Comparison of ENCODE assay signal across 18 cellular contexts in the genomic region with DNA sequence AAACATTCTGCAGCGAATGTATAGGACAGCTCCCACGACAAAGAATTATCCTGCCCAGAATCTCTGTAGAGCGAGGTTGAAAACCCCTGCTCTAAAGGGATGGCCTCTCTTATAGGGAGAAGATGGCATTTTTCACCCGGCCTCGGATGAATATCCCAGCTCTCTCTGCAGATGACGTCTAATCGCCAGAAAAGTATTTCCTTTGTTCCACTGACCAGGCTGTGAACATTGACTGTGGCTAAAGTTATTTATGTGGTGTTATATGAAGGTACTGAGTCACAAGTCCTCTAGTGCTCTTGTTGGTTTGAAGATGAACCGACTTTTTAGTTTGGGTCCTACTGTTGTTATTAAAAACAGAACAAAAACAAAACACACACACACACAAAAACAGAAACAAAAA. TPM values are rescaled to one million over a fixed set of nuclear protein-coding genes. Genes with fewer than 3 reads are reported as not detected.
DNase-seq lines count a peak whose midpoint lies in the region; ATAC-seq, FAIRE-seq and TF ChIP-seq lines count a peak whose summit lies in the region.
"Had no signal": no experiment of that assay in that cellular context is flagged by ENCODE, and none has a peak within 500 bp of the region (broad histone marks: within the 10 kb centered on the region; RNA-seq: fewer than 3 reads in every experiment).

No MANE protein-coding gene starts in this region.

- H3K36me3 ChIP-seq in testis (ENCODE audit: low read depth, missing control alignments): no peaks in the 10 kb centered on the region
- no peaks in the 10 kb centered on the region for H3K36me3 ChIP-seq in heart right ventricle
- H3K36me3 ChIP-seq: colonic mucosa, ovary had no signal

- H3K4me1 ChIP-seq in testis: no peaks in the 10 kb centered on the region
- peaks cover 0 to 4% (median 0%) of the 10 kb centered on the region in 9 donors for H3K4me1 ChIP-seq in heart right ventricle
- H3K4me1 ChIP-seq: colonic mucosa had no signal

- H3K4me3 Mint-ChIP-seq in activated T-helper 2 cell treated with anti-CD3 and anti-CD28 coated beads, Interferon-gamma antibody, Interleukin-2, Interleukin-4, amounts not matched to agents 10 μg/mL and 5 μg/mL and 100 μg/mL, durations not matched to agents 14 hours and 24 hours and 36 hours (ENCODE audit: low read depth): no peak overlapping the region
- H3K4me3 Mint-ChIP-seq: CD14-positive monocyte, IgD-negative memory B cell had no signal

- no peak for FAIRE-seq in RCC 7860 (lab: Jason Lieb, UNC)

- 64 to 70% methylated on average over 8 of the region's 8 CpGs for WGBS in testis, 2 donors
- 70 to 74% methylated on average over 8 of the region's 8 CpGs for WGBS in heart right ventricle, 2 donors

- no peak for TF ChIP-seq POLR2A in testis (IDR thresholded peaks at IDR 0.05)

- ATAC-seq in heart right ventricle: no peak

- no peak overlapping the region for H3K27ac Mint-ChIP-seq in activated T-helper 2 cell treated with anti-CD3 and anti-CD28 coated beads, Interferon-gamma antibody, Interleukin-2, Interleukin-4, amounts not matched to agents 10 μg/mL and 5 μg/mL and 100 μg/mL, durations not matched to agents 14 hours and 24 hours and 36 hours
- H3K27ac Mint-ChIP-seq: IgD-negative memory B cell had no signal

- H3K27ac ChIP-seq in testis: no peak overlapping the region
- H3K27ac ChIP-seq in heart right ventricle: no peak overlapping the region
- H3K27ac ChIP-seq: colonic mucosa, ovary had no signal

- no peak overlapping the region for H3K4me3 ChIP-seq in skeletal muscle cell (ENCODE audit: low read depth, low read length)
- no peak overlapping the region for H3K4me3 ChIP-seq in testis
- no peak overlapping the region for H3K4me3 ChIP-seq in heart right ventricle
- H3K4me3 ChIP-seq: colonic mucosa, ovary had no signal

- TF ChIP-seq CTCF in testis (IDR thresholded peaks at IDR 0.05) (no peak), heart right ventricle (IDR thresholded peaks at IDR 0.05) (no peak)

- DNase-seq in Daoy (ENCODE audit: low read depth) (peak; percentile 19), RCC 7860 (ENCODE audit: low spot score) (peak; percentile 44), fibroblast of peridontal ligament (ENCODE audit: extremely low read depth) (peak; percentile 69), skeletal muscle cell (ENCODE audit: low read depth) (peak; percentile 74), testis (no peak), heart right ventricle (no peak)
- DNase-seq in activated T-helper 2 cell treated with anti-CD3 and anti-CD28 coated beads, Interferon-gamma antibody, Interleukin-2, Interleukin-4, amounts not matched to agents 10 μg/mL and 5 μg/mL and 100 μg/mL, durations not matched to agents 14 hours and 24 hours and 36 hours (ENCODE audit: low spot score): no peak
- DNase-seq in stimulated activated CD4-positive, alpha-beta T cell treated with anti-CD3 and anti-CD28 coated beads, Interleukin-2, amount 100 ng/mL, for 24 hours: no peak
- DNase-seq: activated CD4-positive, alpha-beta T cell treated with anti-CD3 and anti-CD28 coated beads for 48 hours; anterior cingulate cortex; colonic mucosa; NCI-H1930; NCI-H446; ovary; RPMI8226; stimulated activated CD4-positive, alpha-beta T cell treated with anti-CD3 and anti-CD28 coated beads, Interleukin-4, amount 100 ng/mL, for 24 hours had no signal

- no peaks in the 10 kb centered on the region for H3K27me3 ChIP-seq in testis
- no peaks in the 10 kb centered on the region for H3K27me3 ChIP-seq in heart right ventricle
- H3K27me3 ChIP-seq: colonic mucosa, ovary had no signal

- H3K9me3 ChIP-seq in testis (no peaks in the 10 kb centered on the region), heart right ventricle (no peaks in the 10 kb centered on the region)
- H3K9me3 ChIP-seq: colonic mucosa, ovary had no signal

- H3K27me3 Mint-ChIP-seq in activated T-helper 2 cell treated with anti-CD3 and anti-CD28 coated beads, Interferon-gamma antibody, Interleukin-2, Interleukin-4, amounts not matched to agents 10 μg/mL and 5 μg/mL and 100 μg/mL, durations not matched to agents 14 hours and 24 hours and 36 hours (ENCODE audit: low read depth): peaks cover 6% of the 10 kb centered on the region
- H3K27me3 Mint-ChIP-seq: IgD-negative memory B cell had no signal

- H3K36me3 Mint-ChIP-seq in activated T-helper 2 cell treated with anti-CD3 and anti-CD28 coated beads, Interferon-gamma antibody, Interleukin-2, Interleukin-4, amounts not matched to agents 10 μg/mL and 5 μg/mL and 100 μg/mL, durations not matched to agents 14 hours and 24 hours and 36 hours (ENCODE audit: low read depth): no peaks in the 10 kb centered on the region
- H3K36me3 Mint-ChIP-seq: CD14-positive monocyte had no signal

- no peaks in the 10 kb centered on the region for H3K4me1 Mint-ChIP-seq in activated T-helper 2 cell treated with anti-CD3 and anti-CD28 coated beads, Interferon-gamma antibody, Interleukin-2, Interleukin-4, amounts not matched to agents 10 μg/mL and 5 μg/mL and 100 μg/mL, durations not matched to agents 14 hours and 24 hours and 36 hours (ENCODE audit: low read depth)
- H3K4me1 Mint-ChIP-seq: CD14-positive monocyte, IgD-negative memory B cell had no signal

- no peaks in the 10 kb centered on the region for H3K9me3 Mint-ChIP-seq in activated T-helper 2 cell treated with anti-CD3 and anti-CD28 coated beads, Interferon-gamma antibody, Interleukin-2, Interleukin-4, amounts not matched to agents 10 μg/mL and 5 μg/mL and 100 μg/mL, durations not matched to agents 14 hours and 24 hours and 36 hours
- H3K9me3 Mint-ChIP-seq: CD14-positive monocyte, IgD-negative memory B cell had no signal

- intact Hi-C loops in testis (cut with DNase I; ENCODE audit: low total_unique reads): no loop called here
- intact Hi-C loops in activated T-helper 2 cell treated with anti-CD3 and anti-CD28 coated beads, Interferon-gamma antibody, Interleukin-2, Interleukin-4, amounts not matched to agents 10 μg/mL and 5 μg/mL and 100 μg/mL, durations not matched to agents 14 hours and 24 hours and 36 hours (cut with micrococcal nuclease): no loop called here
- intact Hi-C loops in heart right ventricle (cut with DNase I): no loop called here

RNA-seq across cellular contexts. Expression of gene RARS1, which starts 17.4 kb away (rescaled TPM):
- 478 and 575 TPM in 2 replicates for total RNA-seq in Daoy (2014; rRNA removed; shearing (Covaris generic))
- total RNA-seq in testis (10 to 100 TPM; 73.3 to 83.4 TPM), heart right ventricle (10 to 100 TPM; 43.7 to 52.5 (median 46.0) TPM)
- polyA plus RNA-seq in testis (ENCODE audit: insufficient read depth, low read depth, low replicate concordance) (36.1 TPM), heart right ventricle (10 to 100 TPM; 22.4 to 41.1 TPM)
- 129 and 131 TPM in 2 replicates for total RNA-seq in activated T-helper 2 cell treated with anti-CD3 and anti-CD28 coated beads, Interferon-gamma antibody, Interleukin-2, Interleukin-4, amounts not matched to agents 10 μg/mL and 5 μg/mL and 100 μg/mL, durations not matched to agents 14 hours and 24 hours and 36 hours

Comparison
In these comparisons a context has a peak if more than half of its experiments do, and no peak if none do; other contexts are left out.
1. DNase-seq: peak in Daoy (single experiment), RCC 7860 (single experiment), fibroblast of peridontal ligament (single experiment) and skeletal muscle cell (single experiment); none in testis (single experiment), activated T-helper 2 cell treated with anti-CD3 and anti-CD28 coated beads, Interferon-gamma antibody, Interleukin-2, Interleukin-4, amounts not matched to agents 10 μg/mL and 5 μg/mL and 100 μg/mL, durations not matched to agents 14 hours and 24 hours and 36 hours (single experiment), heart right ventricle (0 of 2) and stimulated activated CD4-positive, alpha-beta T cell treated with anti-CD3 and anti-CD28 coated beads, Interleukin-2, amount 100 ng/mL, for 24 hours (0 of 2).